ENCODE assay signal across 8 cellular contexts in the genomic region with DNA sequence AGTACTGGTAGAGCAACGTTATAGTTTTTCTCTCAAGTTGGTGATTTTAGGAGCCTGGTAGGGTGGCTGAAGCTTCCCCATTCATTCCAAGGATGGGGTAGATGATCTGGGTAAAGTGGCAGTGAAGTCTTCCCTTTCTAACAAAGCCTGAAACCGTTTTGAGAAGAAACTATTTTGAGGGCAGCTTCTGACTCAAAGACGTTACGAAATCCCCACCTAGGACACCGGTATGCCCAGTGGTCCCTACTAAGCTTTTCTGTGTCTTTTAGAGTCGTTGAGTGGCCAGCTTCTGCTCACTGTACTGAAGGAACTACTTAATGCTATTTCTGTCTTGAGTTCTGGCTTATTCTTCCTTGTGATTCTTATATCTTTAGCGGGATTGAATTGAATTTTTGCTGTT. TPM values are rescaled to one million over a fixed set of nuclear protein-coding genes. Genes with fewer than 3 reads are reported as not detected.
DNase-seq lines count a peak whose midpoint lies in the region; ATAC-seq, FAIRE-seq and TF ChIP-seq lines count a peak whose summit lies in the region.

No MANE protein-coding gene starts in this region.

- H3K4me2 ChIP-seq in skeletal muscle satellite cell (ENCODE audit: low read length) = peak overlapping the region; percentile 90

- CTCF ChIA-PET in HEK293T (lab: Yijun Ruan, JAX) = no interaction called here

- FAIRE-seq in GM19239 (lab: Jason Lieb, UNC) = peak; percentile 76

- POLR2A ChIA-PET in HEK293T (lab: Yijun Ruan, JAX) = no interaction called here

- ATAC-seq in GM18520 (IDR thresholded peaks at IDR 0.05; ENCODE audit: unreplicated experiment) = no peak

- DNase-seq in GM19239 (ENCODE audit: insufficient read length, low spot score) = no peak
- peak; percentile 56 for DNase-seq in SIG-M5 treated with dmso at 0.1 percent for 504 hours (lab: John Stamatoyannopoulos, UW; ENCODE audit: unreplicated experiment)
- peak; percentile 31 for DNase-seq in fibroblast of pulmonary artery (ENCODE audit: low read depth)
- DNase-seq in HEK293T (ENCODE audit: extremely low spot score) = no peak
- no peak for DNase-seq in activated CD4-positive, alpha-beta T cell treated with anti-CD3 and anti-CD28 coated beads, Interleukin-2, amount 50 U/mL, for 1 hour
- DNase-seq in stimulated activated CD4-positive, alpha-beta T cell treated with anti-CD3 and anti-CD28 coated beads, Interleukin-4, amount 100 ng/mL, for 1 hour = no peak

- no peaks in the 10 kb centered on the region for H3K9me3 ChIP-seq in skeletal muscle satellite cell (replicated peaks; ENCODE audit: low read length)

- H3K27me3 ChIP-seq in skeletal muscle satellite cell (ENCODE audit: control insufficient read depth, insufficient read depth, low read length) = no peaks in the 10 kb centered on the region

- no peaks in the 10 kb centered on the region for H3K36me3 ChIP-seq in skeletal muscle satellite cell (ENCODE audit: insufficient read depth, low read length)

- H3K4me3 ChIP-seq in fibroblast of pulmonary artery (replicated peaks; ENCODE audit: low read depth, low read length) = peak overlapping the region; percentile 71
- H3K4me3 ChIP-seq in skeletal muscle satellite cell (ENCODE audit: low read length) = peak overlapping the region; percentile 74

- peak overlapping the region; percentile 67 for H3K9ac ChIP-seq in skeletal muscle satellite cell (ENCODE audit: low read depth, low read length)

- peaks cover 9% of the 10 kb centered on the region for H3K4me1 ChIP-seq in skeletal muscle satellite cell (ENCODE audit: control insufficient read depth, insufficient read depth, low read length)

- no peak for TF ChIP-seq CTCF in fibroblast of pulmonary artery (IDR thresholded peaks at IDR 0.05; ENCODE audit: low read length, missing control alignments)

TF ChIP-seq in HEK293T, 16 proteins besides CTCF, POLR2A, EP300 and RAD21:
- no peak for TF ChIP-seq FOXK2 (IDR thresholded peaks at IDR 0.05)
- TF ChIP-seq FOXM1 (IDR thresholded peaks at IDR 0.05; ENCODE audit: borderline replicate concordance) = no peak
- TF ChIP-seq ELF4 (IDR thresholded peaks at IDR 0.05) = no peak
- TF ChIP-seq LEF1 (IDR thresholded peaks at IDR 0.05; ENCODE audit: borderline replicate concordance) = no peak
- TF ChIP-seq ZNF384 (IDR thresholded peaks at IDR 0.05) = no peak
- TF ChIP-seq NFRKB (IDR thresholded peaks at IDR 0.05) = no peak
- no peak for TF ChIP-seq PKNOX1 (IDR thresholded peaks at IDR 0.05)
- no peak for TF ChIP-seq CTBP1 (IDR thresholded peaks at IDR 0.05; ENCODE audit: borderline replicate concordance)
- no peak for TF ChIP-seq L3MBTL2 (conservative IDR thresholded peaks at IDR 0.05)
- TF ChIP-seq SP1 (IDR thresholded peaks at IDR 0.05) = no peak
- TF ChIP-seq FOXA1 (IDR thresholded peaks at IDR 0.05) = no peak
- no peak for TF ChIP-seq TARDBP (IDR thresholded peaks at IDR 0.05)

RNA-seq across cellular contexts. Expression of gene WDTC1, which starts 1.4 kb away (rescaled TPM):
- total RNA-seq in skeletal muscle satellite cell (2012; rRNA removed) = 11.1 and 11.4 TPM in 2 replicates

Comparison
In these comparisons a context has a peak if more than half of its experiments do, and no peak if none do; other contexts are left out.
1. DNase-seq: peak in SIG-M5 treated with dmso at 0.1 percent for 504 hours (single experiment) and fibroblast of pulmonary artery (single experiment); none in GM19239 (single experiment), HEK293T (single experiment), activated CD4-positive, alpha-beta T cell treated with anti-CD3 and anti-CD28 coated beads, Interleukin-2, amount 50 U/mL, for 1 hour (single experiment) and stimulated activated CD4-positive, alpha-beta T cell treated with anti-CD3 and anti-CD28 coated beads, Interleukin-4, amount 100 ng/mL, for 1 hour (single experiment).